8 cellular contexts compared by ENCODE assay signal in the genomic region with DNA sequence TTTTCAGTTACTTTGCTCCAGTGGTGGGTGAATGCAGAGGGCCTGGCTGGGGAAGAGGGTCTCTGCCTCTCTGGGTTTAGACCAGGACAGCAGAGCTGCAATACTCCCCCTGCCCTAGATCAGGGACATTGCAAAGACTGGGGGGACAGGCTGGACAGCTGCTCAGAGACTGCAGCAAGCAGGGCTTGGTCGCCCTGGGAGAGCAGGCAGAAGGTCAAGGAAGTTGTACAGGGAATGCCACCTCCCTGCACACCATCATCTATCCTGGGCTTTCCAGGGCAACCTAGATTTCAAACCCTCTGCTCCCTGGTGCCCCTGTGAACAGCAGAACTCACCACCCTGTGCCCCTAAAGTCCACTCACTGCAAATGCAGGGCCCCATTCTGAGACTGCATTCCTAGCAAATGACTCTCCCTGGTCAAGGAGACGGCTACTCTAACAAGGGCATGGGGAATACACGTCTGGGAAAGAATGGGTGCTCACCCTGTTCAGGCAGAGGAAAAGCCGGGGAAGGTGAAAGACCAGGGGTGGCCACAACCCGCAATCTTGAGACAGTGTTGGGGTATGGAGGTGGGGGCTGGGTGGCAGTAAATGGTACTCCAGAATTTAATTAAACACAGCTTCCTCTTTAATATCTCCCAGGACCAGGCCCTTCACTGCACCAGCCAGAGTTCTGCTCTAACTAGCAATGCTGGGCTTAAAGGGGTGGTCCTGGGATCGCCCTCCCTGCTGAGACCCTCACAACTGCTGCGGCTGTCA. TPM values are rescaled to one million over a fixed set of nuclear protein-coding genes. Genes with fewer than 3 reads are reported as not detected.
DNase-seq lines count a peak whose midpoint lies in the region; ATAC-seq, FAIRE-seq and TF ChIP-seq lines count a peak whose summit lies in the region.

No MANE protein-coding gene starts in this region.

- H3K9me3 Mint-ChIP-seq in IgD-negative memory B cell = peaks cover 0 to 1% (median 0%) of the 10 kb centered on the region in 3 donors

- H3K36me3 ChIP-seq in ACC112 (ENCODE audit: insufficient read depth, low read length) (0 out of 2 replicates have a peak, but pooled peaks cover 4% of the 10 kb centered on the region), mucosa of rectum (ENCODE audit: control insufficient read depth in 2 of 2, insufficient read depth in 2 of 2, low read length in 2 of 2) (peaks cover 0 to 3% of the 10 kb centered on the region in 2 donors)

- H3K79me2 ChIP-seq in ACC112 (ENCODE audit: control insufficient read depth, insufficient read depth, low read length, unreplicated experiment) = peaks cover 37% of the 10 kb centered on the region

- H3K4me3 Mint-ChIP-seq in IgD-negative memory B cell = peak overlapping the region in 3 of 4 donors; percentile 55 to 74 (median 66)

- no peak overlapping the region for H3K27ac Mint-ChIP-seq in IgD-negative memory B cell

- peak overlapping the region; percentile 31 for H2AFZ ChIP-seq in ACC112 (ENCODE audit: low read length, unreplicated experiment)

- H3K4me1 ChIP-seq in ACC112 (ENCODE audit: control insufficient read depth, insufficient read depth, low read length, unreplicated experiment) (peaks cover 36% of the 10 kb centered on the region), mucosa of rectum (ENCODE audit: control insufficient read depth in 2 of 2, insufficient read depth in 2 of 2, low read length in 2 of 2) (peaks cover 30 to 36% of the 10 kb centered on the region in 2 donors)

- TF ChIP-seq POLR2A in GM12891 (IDR thresholded peaks at IDR 0.05; ENCODE audit: low read depth, low read length) = no peak

- no peak for ATAC-seq in GM21447 (IDR thresholded peaks at IDR 0.05; ENCODE audit: unreplicated experiment)

- peaks cover 39% of the 10 kb centered on the region for H3K27me3 Mint-ChIP-seq in IgD-negative memory B cell

- H3K9ac ChIP-seq in mucosa of rectum (ENCODE audit: low read depth in 1 of 2, low read length in 2 of 2) = peak overlapping the region in 1 of 2 donors; percentile 40

- H3K4me3 ChIP-seq in ACC112 (ENCODE audit: low read depth, low read length) (peak overlapping the region; percentile 93), choroid plexus epithelial cell (ENCODE audit: low read depth, low read length) (peak overlapping the region; percentile 81), mucosa of rectum (ENCODE audit: low read length in 2 of 2) (peak overlapping the region; percentile 46 to 55)

- peaks cover 8 to 14% (median 9%) of the 10 kb centered on the region in 3 donors for H3K4me1 Mint-ChIP-seq in IgD-negative memory B cell

- H3K27me3 ChIP-seq in ACC112 (ENCODE audit: insufficient read depth, low read length) = no peaks in the 10 kb centered on the region
- H3K27me3 ChIP-seq in mucosa of rectum (ENCODE audit: control insufficient read depth in 2 of 2, insufficient read depth in 2 of 2, low read length in 2 of 2) = peaks cover 28 to 45% of the 10 kb centered on the region in 2 donors

- no peak for FAIRE-seq in GM12891 (lab: Jason Lieb, UNC)

- no peaks in the 10 kb centered on the region for H3K9me3 ChIP-seq in mucosa of rectum (ENCODE audit: control insufficient read depth in 2 of 2, low read length in 2 of 2)

- H3K27ac ChIP-seq in ACC112 (ENCODE audit: low read depth, low read length) = peak overlapping the region; percentile 57
- peak overlapping the region in 1 of 2 donors; percentile 67 for H3K27ac ChIP-seq in mucosa of rectum (ENCODE audit: low read depth in 2 of 2, low read length in 2 of 2)

- peak; percentile 9 for TF ChIP-seq CTCF in choroid plexus epithelial cell (conservative IDR thresholded peaks at IDR 0.05; ENCODE audit: low read depth, low read length)

- DNase-seq in choroid plexus epithelial cell (ENCODE audit: low read depth) (peak; percentile 78), anterior cingulate cortex (lab: John Stamatoyannopoulos, UW) (no peak), GM12891 (ENCODE audit: insufficient read length, low spot score) (no peak), NCI-H2227 treated with DMSO at 0.1 percent for 48 hours (lab: John Stamatoyannopoulos, UW) (no peak)

- H3K36me3 Mint-ChIP-seq in IgD-negative memory B cell = no peaks in the 10 kb centered on the region

TF ChIP-seq in GM12891, 5 proteins besides CTCF, POLR2A, EP300 and RAD21:
- no peak for TF ChIP-seq POU2F2 (IDR thresholded peaks at IDR 0.05; ENCODE audit: low read depth, low read length)
- no peak for TF ChIP-seq PAX5 (IDR thresholded peaks at IDR 0.05; ENCODE audit: insufficient read depth, low read length, severe bottlenecking)
- TF ChIP-seq SPI1 (IDR thresholded peaks at IDR 0.05; ENCODE audit: low read depth, low read length) = no peak
- no peak for TF ChIP-seq TAF1 (IDR thresholded peaks at IDR 0.05; ENCODE audit: low read depth, low read length)
- TF ChIP-seq POLR2AphosphoS5 (IDR thresholded peaks at IDR 0.05; ENCODE audit: low read depth, low read length) = no peak
TF ChIP-seq in GM12891: peak in this region for 0.

RNA-seq across cellular contexts. Expression of gene KIFC3, which starts 1.0 kb away (rescaled TPM):
- polyA plus RNA-seq in IgD-negative memory B cell = not detected
- polyA plus RNA-seq in GM12891 (2012; ENCODE audit: low read depth, missing spikeins) = 1.3 TPM
